30 cellular contexts compared by ENCODE assay signal in the genomic region with DNA sequence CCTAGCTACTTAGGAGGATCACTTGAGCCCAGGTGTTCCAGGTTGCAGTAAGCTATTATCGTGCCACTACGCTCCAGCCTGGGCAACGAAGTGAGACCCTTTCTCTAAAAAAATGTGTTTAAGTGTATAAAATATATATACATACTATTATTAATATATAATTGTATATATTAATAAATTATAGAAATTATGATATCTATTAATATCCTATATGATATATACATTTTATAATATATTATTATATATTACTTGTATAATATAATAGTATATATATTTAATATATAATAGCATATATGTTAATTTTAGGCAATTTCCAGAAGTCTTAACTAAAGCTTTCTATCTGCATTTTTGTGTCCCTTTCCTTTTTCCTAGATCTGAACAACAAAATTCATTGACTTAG.
"Had no signal": no experiment of that assay in that cellular context is flagged by ENCODE, and none has a peak within 500 bp of the region (broad histone marks: within the 10 kb centered on the region; RNA-seq: fewer than 3 reads in every experiment).

No MANE protein-coding gene starts in this region.

- DNase-seq: activated CD4-positive, alpha-beta T cell treated with anti-CD3 and anti-CD28 coated beads for 1 hour; activated CD4-positive, alpha-beta T cell treated with anti-CD3 and anti-CD28 coated beads for 4 hours; activated CD4-positive, alpha-beta T cell treated with anti-CD3 and anti-CD28 coated beads, Interleukin-2, amount 10 ng/mL, durations not matched to agents 7 days and 5 days; activated CD4-positive, alpha-beta T cell treated with anti-CD3 and anti-CD28 coated beads, Interleukin-2, amount 50 U/mL, for 48 hours; activated CD8-positive, alpha-beta memory T cell treated with anti-CD3 and anti-CD28 coated beads for 24 hours; activated CD8-positive, alpha-beta T cell treated with anti-CD3 and anti-CD28 coated beads for 36 hours; activated effector memory CD4-positive, alpha-beta T cell treated with Interleukin-2 at 50 U/mL for 16 hours; activated gamma-delta T cell treated with Interleukin-2 at 50 U/mL for 16 hours; activated naive CD4-positive, alpha-beta T cell treated with anti-CD3 and anti-CD28 coated beads, Interleukin-2, amount 50 U/mL, for 16 hours; activated naive CD4-positive, alpha-beta T cell treated with Interleukin-2 at 50 U/mL for 16 hours; activated T-cell treated with anti-CD3 and anti-CD28 coated beads, Interleukin-2, amount 50 U/mL, for 4 hours; amniotic stem cell; anterior cingulate cortex; brain microvascular endothelial cell; central memory CD4-positive, alpha-beta T cell; cerebellar nuclear complex; colonic mucosa; effector CD8-positive, alpha-beta T cell; esophagus squamous epithelium; foreskin melanocyte; head of caudate nucleus; T-helper 1 cell; T-helper 17 cell; T1000 had no signal

- H3K27me3 Mint-ChIP-seq: activated CD8-positive, alpha-beta T cell treated with anti-CD3 and anti-CD28 coated beads for 36 hours; activated naive CD8-positive, alpha-beta T cell had no signal

- H3K27me3 ChIP-seq: brain microvascular endothelial cell, colonic mucosa had no signal

- H3K9me3 ChIP-seq: colonic mucosa, esophagus squamous epithelium had no signal

- H3K4me3 Mint-ChIP-seq: activated CD4-positive, alpha-beta T cell treated with anti-CD3 and anti-CD28 coated beads, Interleukin-2, amount 10 ng/mL, durations not matched to agents 7 days and 5 days; activated CD8-positive, alpha-beta T cell treated with anti-CD3 and anti-CD28 coated beads for 36 hours; activated naive CD8-positive, alpha-beta T cell; activated T-cell treated with anti-CD3 and anti-CD28 coated beads, Interleukin-2, amount 50 U/mL, for 4 hours; activated T-helper 17 cell treated with anti-CD3 and anti-CD28 coated beads, Interleukin-2, amount 50 U/mL, for 72 hours; T-helper 17 cell; T-helper 2 cell treated with Interferon-gamma antibody and Interleukin-4, amounts not matched to agents 5 μg/mL and 100 μg/mL, for 36 hours had no signal

- H3K36me3 ChIP-seq: colonic mucosa had no signal

- H3K27ac ChIP-seq: brain microvascular endothelial cell, colonic mucosa, epithelial cell of prostate, esophagus squamous epithelium had no signal

- H3K27ac Mint-ChIP-seq: activated CD4-positive, alpha-beta T cell treated with anti-CD3 and anti-CD28 coated beads, Interleukin-2, amount 10 ng/mL, durations not matched to agents 7 days and 5 days; activated CD8-positive, alpha-beta T cell treated with anti-CD3 and anti-CD28 coated beads for 36 hours; activated naive CD8-positive, alpha-beta T cell; activated T-helper 17 cell treated with anti-CD3 and anti-CD28 coated beads, Interleukin-2, amount 50 U/mL, for 72 hours; T-helper 17 cell; T-helper 2 cell treated with Interferon-gamma antibody and Interleukin-4, amounts not matched to agents 5 μg/mL and 100 μg/mL, for 36 hours had no signal

- ATAC-seq: activated CD8-positive, alpha-beta T cell treated with anti-CD3 and anti-CD28 coated beads for 36 hours; activated T-cell treated with anti-CD3 and anti-CD28 coated beads, Interleukin-2, amount 50 U/mL, for 4 hours; activated T-helper 17 cell treated with anti-CD3 and anti-CD28 coated beads, Interleukin-2, amount 50 U/mL, for 72 hours; T-helper 17 cell had no signal

- H3K4me1 ChIP-seq: colonic mucosa had no signal

- H3K9me3 Mint-ChIP-seq: activated CD4-positive, alpha-beta T cell treated with anti-CD3 and anti-CD28 coated beads, Interleukin-2, amount 10 ng/mL, durations not matched to agents 7 days and 5 days; activated CD8-positive, alpha-beta T cell treated with anti-CD3 and anti-CD28 coated beads for 36 hours; activated T-cell treated with anti-CD3 and anti-CD28 coated beads, Interleukin-2, amount 50 U/mL, for 4 hours; activated T-helper 17 cell treated with anti-CD3 and anti-CD28 coated beads, Interleukin-2, amount 50 U/mL, for 72 hours; T-helper 2 cell treated with Interferon-gamma antibody and Interleukin-4, amounts not matched to agents 5 μg/mL and 100 μg/mL, for 36 hours had no signal

- H3K4me1 Mint-ChIP-seq: activated CD4-positive, alpha-beta T cell treated with anti-CD3 and anti-CD28 coated beads, Interleukin-2, amount 10 ng/mL, durations not matched to agents 7 days and 5 days; activated T-helper 17 cell treated with anti-CD3 and anti-CD28 coated beads, Interleukin-2, amount 50 U/mL, for 72 hours; T-helper 17 cell had no signal

- FAIRE-seq: endometrium, endothelial cell of umbilical vein had no signal

- H3K4me3 ChIP-seq: colonic mucosa, esophagus squamous epithelium had no signal
